13 cellular contexts compared by ENCODE assay signal in the genomic region with DNA sequence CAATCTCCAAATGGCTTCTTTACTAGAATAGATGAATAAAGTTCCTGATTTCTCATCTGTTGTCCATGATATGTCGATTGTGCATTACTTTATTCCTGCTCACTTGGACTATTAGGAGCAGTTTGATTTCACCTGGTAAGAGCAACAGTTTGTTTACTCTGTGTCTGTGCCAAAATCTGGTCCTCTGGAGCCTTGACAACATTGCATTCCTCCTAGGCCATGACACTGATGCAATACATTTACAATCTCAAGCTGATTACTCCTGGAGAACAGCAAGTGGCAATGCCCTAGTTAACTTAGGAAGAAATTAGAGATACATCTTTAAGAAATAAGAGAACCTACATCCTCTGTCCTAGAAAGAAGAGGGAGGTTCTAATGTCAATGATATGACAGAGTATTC.
DNase-seq lines count a peak whose midpoint lies in the region; ATAC-seq and TF ChIP-seq lines count a peak whose summit lies in the region.
"Had no signal": no experiment of that assay in that cellular context is flagged by ENCODE, and none has a peak within 500 bp of the region (broad histone marks: within the 10 kb centered on the region; RNA-seq: fewer than 3 reads in every experiment).

No MANE protein-coding gene starts in this region.

- H3K4me3 Mint-ChIP-seq in type B pancreatic cell (no peak overlapping the region), endodermal cell (no peak overlapping the region)
- H3K4me3 Mint-ChIP-seq: activated naive CD4-positive, alpha-beta T cell treated with anti-CD3 and anti-CD28 coated beads, Interleukin-2, amount 50 U/mL, for 24 hours; dendritic cell treated with granulocyte-macrophage colony-stimulating factor and Interleukin-4, amounts not matched to agents 40 ng/mL and 50 ng/mL, for 4 days; neural crest cell had no signal

- H3K9me3 ChIP-seq in PC-9 (ENCODE audit: insufficient read depth, low read depth): peaks cover 12% of the 10 kb centered on the region
- H3K9me3 ChIP-seq in endodermal cell (ENCODE audit: control insufficient read depth, low read length): peaks cover 5% of the 10 kb centered on the region
- H3K9me3 ChIP-seq in tibial nerve: no peaks in the 10 kb centered on the region
- H3K9me3 ChIP-seq: gastroesophageal sphincter, spleen had no signal

- no peaks in the 10 kb centered on the region for H4K20me1 ChIP-seq in PC-9 (ENCODE audit: insufficient read depth)

- no peak overlapping the region for H2AFZ ChIP-seq in PC-9

- H3K36me3 Mint-ChIP-seq in type B pancreatic cell (peaks cover 27% of the 10 kb centered on the region), endodermal cell (ENCODE audit: low read depth) (peaks cover 30% of the 10 kb centered on the region)

- no peaks in the 10 kb centered on the region for H3K27me3 ChIP-seq in PC-9 (ENCODE audit: insufficient read depth, low read depth)
- no peaks in the 10 kb centered on the region for H3K27me3 ChIP-seq in endodermal cell (ENCODE audit: control insufficient read depth, insufficient read depth, low read length, poor library complexity, severe bottlenecking)
- H3K27me3 ChIP-seq in tibial nerve: no peaks in the 10 kb centered on the region
- H3K27me3 ChIP-seq: gastroesophageal sphincter, spleen had no signal

- TF ChIP-seq CTCF in PC-9 (conservative IDR thresholded peaks at IDR 0.05): no peak
- TF ChIP-seq CTCF in fibroblast of villous mesenchyme (IDR thresholded peaks at IDR 0.05; ENCODE audit: insufficient read depth, low read depth, low read length): no peak
- TF ChIP-seq CTCF in type B pancreatic cell (conservative IDR thresholded peaks at IDR 0.05): no peak
- TF ChIP-seq CTCF in endodermal cell (conservative IDR thresholded peaks at IDR 0.05): no peak
- no peak for TF ChIP-seq CTCF in tibial nerve (IDR thresholded peaks at IDR 0.05)

- TF ChIP-seq POLR2A in tibial nerve (IDR thresholded peaks at IDR 0.05): no peak

- H3K27ac ChIP-seq in PC-9: peak overlapping the region; percentile 63
- no peak overlapping the region for H3K27ac ChIP-seq in endodermal cell (ENCODE audit: low read depth, low read length)
- no peak overlapping the region for H3K27ac ChIP-seq in tibial nerve
- H3K27ac ChIP-seq: gastroesophageal sphincter, spleen had no signal

- DNase-seq in NCI-H2107 treated with DMSO at 0.1 percent for 48 hours (lab: John Stamatoyannopoulos, UW; ENCODE audit: unreplicated experiment) (peak; percentile 68), NCI-H2107 (lab: John Stamatoyannopoulos, UW) (no peak), PC-9 (peak; percentile 44 to 86), fibroblast of villous mesenchyme (ENCODE audit: low read depth) (peak; percentile 34), type B pancreatic cell (ENCODE audit: extremely low spot score, unreplicated experiment) (no peak), endodermal cell (no peak), tibial nerve (ENCODE audit: low spot score in 2 of 2) (no peak)
- DNase-seq: spleen had no signal

- H3F3A ChIP-seq in PC-9 (ENCODE audit: insufficient read depth, low read depth): peaks cover 27% of the 10 kb centered on the region

- peak overlapping the region; percentile 46 for H3K4me2 ChIP-seq in PC-9

- H3K4me3 ChIP-seq in PC-9 (no peak overlapping the region), fibroblast of villous mesenchyme (ENCODE audit: low read depth, low read length) (no peak overlapping the region), endodermal cell (ENCODE audit: low read length) (no peak overlapping the region), tibial nerve (no peak overlapping the region)
- H3K4me3 ChIP-seq: gastroesophageal sphincter, spleen had no signal

- no peaks in the 10 kb centered on the region for H3K9me2 ChIP-seq in PC-9 (ENCODE audit: insufficient read depth)

- 98 to 100% methylated on average over 1 of the region's 1 CpG for WGBS in endodermal cell (ENCODE audit: insufficient coverage in 1 of 2, insufficient read length in 1 of 2), 2 experiments
- 86% methylated on average over 1 of the region's 1 CpG for WGBS in tibial nerve, 2 donors

- H3K27me3 Mint-ChIP-seq in type B pancreatic cell (no peaks in the 10 kb centered on the region), endodermal cell (ENCODE audit: insufficient read depth) (no peaks in the 10 kb centered on the region)
- H3K27me3 Mint-ChIP-seq: activated naive CD4-positive, alpha-beta T cell treated with anti-CD3 and anti-CD28 coated beads, Interleukin-2, amount 50 U/mL, for 24 hours; dendritic cell treated with granulocyte-macrophage colony-stimulating factor and Interleukin-4, amounts not matched to agents 40 ng/mL and 50 ng/mL, for 4 days had no signal

- CTCF ChIA-PET in PC-9 (lab: Charles Lee): no interaction called here

- no peak overlapping the region for H3K9ac ChIP-seq in endodermal cell (ENCODE audit: extremely low read depth, low read length, poor library complexity, severe bottlenecking)

- no peak for TF ChIP-seq EP300 in tibial nerve (IDR thresholded peaks at IDR 0.05)

- H3K4me1 Mint-ChIP-seq in type B pancreatic cell (ENCODE audit: unreplicated experiment) (no peaks in the 10 kb centered on the region), endodermal cell (no peaks in the 10 kb centered on the region)
- H3K4me1 Mint-ChIP-seq: activated naive CD4-positive, alpha-beta T cell treated with anti-CD3 and anti-CD28 coated beads, Interleukin-2, amount 50 U/mL, for 24 hours; neural crest cell had no signal

- intact Hi-C loops in PC-9 (cut with micrococcal nuclease; ENCODE audit: unreplicated experiment): loop anchor here (5.0 kb wide), 2 partner anchors 73 to 282 kb away; partner anchors contain the start of gene SGCE

- H3K27ac Mint-ChIP-seq in type B pancreatic cell (peak overlapping the region; percentile 48), endodermal cell (no peak overlapping the region)
- H3K27ac Mint-ChIP-seq: activated naive CD4-positive, alpha-beta T cell treated with anti-CD3 and anti-CD28 coated beads, Interleukin-2, amount 50 U/mL, for 24 hours; dendritic cell treated with granulocyte-macrophage colony-stimulating factor and Interleukin-4, amounts not matched to agents 40 ng/mL and 50 ng/mL, for 4 days had no signal

- POLR2A ChIA-PET in PC-9 (lab: Charles Lee; ENCODE audit: unreplicated experiment): interaction anchor here (0.6 kb wide), 1 partner anchor 61 kb away, joined by 3 read pairs; no protein-coding TSS in a partner anchor

- no peak for ATAC-seq in HG03432 (IDR thresholded peaks at IDR 0.05; ENCODE audit: unreplicated experiment)
- ATAC-seq: gastroesophageal sphincter had no signal

- H3K9me3 Mint-ChIP-seq in type B pancreatic cell (peaks cover 8% of the 10 kb centered on the region), endodermal cell (peaks cover 6% of the 10 kb centered on the region)

- peaks cover 40% of the 10 kb centered on the region for H3K4me1 ChIP-seq in PC-9 (replicated peaks; ENCODE audit: insufficient read depth)
- no peaks in the 10 kb centered on the region for H3K4me1 ChIP-seq in endodermal cell (ENCODE audit: control insufficient read depth, insufficient read depth, low read length)
- H3K4me1 ChIP-seq in tibial nerve: no peaks in the 10 kb centered on the region
- H3K4me1 ChIP-seq: gastroesophageal sphincter, spleen had no signal

- BruUV-seq in PC-9 (replicated peaks; lab: Mats Ljungman, UMichigan): no TSS peak

- no peaks in the 10 kb centered on the region for H3K36me3 ChIP-seq in PC-9 (ENCODE audit: low read depth)
- peaks cover 12% of the 10 kb centered on the region for H3K36me3 ChIP-seq in endodermal cell (ENCODE audit: control insufficient read depth, insufficient read depth, low read length)
- peaks cover 0 to 10% (median 0%) of the 10 kb centered on the region in 3 donors for H3K36me3 ChIP-seq in tibial nerve

- H3K79me2 ChIP-seq in PC-9 (ENCODE audit: low read depth): no peaks in the 10 kb centered on the region

Comparison
In these comparisons a context has a peak if more than half of its experiments do, and no peak if none do; other contexts are left out.
1. DNase-seq: peak in NCI-H2107 treated with DMSO at 0.1 percent for 48 hours (single experiment), PC-9 (2 of 2) and fibroblast of villous mesenchyme (single experiment); none in NCI-H2107 (single experiment), type B pancreatic cell (single experiment), endodermal cell (single experiment) and tibial nerve (0 of 2).